Comparison of ENCODE assay signal across 8 cellular contexts in genomic region chrX:103845165-103845653, GRCh38. TPM values are rescaled to one million over a fixed set of nuclear protein-coding genes. Genes with fewer than 3 reads are reported as not detected.
DNase-seq lines count a peak whose midpoint lies in the region; ATAC-seq, FAIRE-seq and TF ChIP-seq lines count a peak whose summit lies in the region.

No MANE protein-coding gene starts in this region.

- no peaks in the 10 kb centered on the region for H3K4me1 Mint-ChIP-seq in activated naive CD4-positive, alpha-beta T cell treated with anti-CD3 and anti-CD28 coated beads, Interleukin-2, amount 10 ng/mL, durations not matched to agents 7 days and 5 days
- no peaks in the 10 kb centered on the region for H3K4me1 Mint-ChIP-seq in glutamatergic neuron (ENCODE audit: low read depth, unreplicated experiment)

- no peaks in the 10 kb centered on the region for H3K4me1 ChIP-seq in prostate gland (replicated peaks)

- FAIRE-seq in RCC 7860 (lab: Jason Lieb, UNC): peak; percentile 99

- WGBS in prostate gland: 0% methylated on average over 4 of the region's 4 CpGs

- no peaks in the 10 kb centered on the region for H3K27me3 Mint-ChIP-seq in activated naive CD4-positive, alpha-beta T cell treated with anti-CD3 and anti-CD28 coated beads, Interleukin-2, amount 10 ng/mL, durations not matched to agents 7 days and 5 days
- no peaks in the 10 kb centered on the region for H3K27me3 Mint-ChIP-seq in glutamatergic neuron (ENCODE audit: unreplicated experiment)

- no peaks in the 10 kb centered on the region for H3K36me3 Mint-ChIP-seq in activated naive CD4-positive, alpha-beta T cell treated with anti-CD3 and anti-CD28 coated beads, Interleukin-2, amount 10 ng/mL, durations not matched to agents 7 days and 5 days
- H3K36me3 Mint-ChIP-seq in glutamatergic neuron (ENCODE audit: unreplicated experiment): no peaks in the 10 kb centered on the region

- intact Hi-C loops in prostate gland (cut with DNase I): no loop called here

- H3K9me3 ChIP-seq in prostate gland: no peaks in the 10 kb centered on the region

- CTCF ChIA-PET in activated naive CD4-positive, alpha-beta T cell treated with anti-CD3 and anti-CD28 coated beads, Interleukin-2, amount 10 ng/mL, durations not matched to agents 7 days and 5 days (lab: Charles Lee): interaction anchor here (0.7 to 2.1 kb wide), 10 partner anchors 13 to 425 kb away, joined by 3 to 9 read pairs (median 4); partner anchors contain the start of gene RAB9B

- peak; percentile 84 for ATAC-seq in GM19467 (IDR thresholded peaks at IDR 0.05; ENCODE audit: unreplicated experiment)
- ATAC-seq in HG03520 (IDR thresholded peaks at IDR 0.05; ENCODE audit: unreplicated experiment): peak; percentile 84

- H3K27ac Mint-ChIP-seq in activated naive CD4-positive, alpha-beta T cell treated with anti-CD3 and anti-CD28 coated beads, Interleukin-2, amount 10 ng/mL, durations not matched to agents 7 days and 5 days: no peak overlapping the region
- H3K27ac Mint-ChIP-seq in glutamatergic neuron (ENCODE audit: unreplicated experiment): no peak overlapping the region

- no peaks in the 10 kb centered on the region for H3K27me3 ChIP-seq in prostate gland (replicated peaks; ENCODE audit: insufficient read depth)

- peak; percentile 49 for TF ChIP-seq CTCF in glutamatergic neuron (IDR thresholded peaks at IDR 0.05; ENCODE audit: partially characterized antibody, unreplicated experiment)
- TF ChIP-seq CTCF in prostate gland (IDR thresholded peaks at IDR 0.05): peak in 3 of 4 experiments; percentile 40 to 48 (median 47)

- no peak overlapping the region for H3K27ac ChIP-seq in prostate gland

- no peak for TF ChIP-seq POLR2A in prostate gland (IDR thresholded peaks at IDR 0.05)

- no peak overlapping the region for H3K4me3 Mint-ChIP-seq in activated naive CD4-positive, alpha-beta T cell treated with anti-CD3 and anti-CD28 coated beads, Interleukin-2, amount 10 ng/mL, durations not matched to agents 7 days and 5 days
- no peak overlapping the region for H3K4me3 Mint-ChIP-seq in glutamatergic neuron (ENCODE audit: unreplicated experiment)

- no peaks in the 10 kb centered on the region for H3K36me3 ChIP-seq in prostate gland

- DNase-seq in DMS53 (lab: John Stamatoyannopoulos, UW) (peak; percentile 70), RCC 7860 (ENCODE audit: low spot score) (peak; percentile 83), glutamatergic neuron (peak; percentile 51), prostate gland (ENCODE audit: low spot score) (peak; percentile 10), epidermal melanocyte (ENCODE audit: insufficient read length, low spot score) (no peak)
- DNase-seq in activated naive CD4-positive, alpha-beta T cell treated with anti-CD3 and anti-CD28 coated beads, Interleukin-2, amount 10 ng/mL, durations not matched to agents 7 days and 5 days: peak; percentile 62

- no peak overlapping the region for H3K4me3 ChIP-seq in prostate gland

- H3K9me3 Mint-ChIP-seq in activated naive CD4-positive, alpha-beta T cell treated with anti-CD3 and anti-CD28 coated beads, Interleukin-2, amount 10 ng/mL, durations not matched to agents 7 days and 5 days: no peaks in the 10 kb centered on the region
- peaks cover 2% of the 10 kb centered on the region for H3K9me3 Mint-ChIP-seq in glutamatergic neuron (ENCODE audit: unreplicated experiment)

RNA-seq across cellular contexts. Expression of gene RAB9B, which starts 13.2 kb away (rescaled TPM):
- total RNA-seq in glutamatergic neuron (ENCODE audit: unreplicated experiment) (4.5 TPM), prostate gland (1 to 10 TPM; 2.8 to 4.5 TPM)
